8 cellular contexts compared by ENCODE assay signal in genomic region chr2:97713296-97714083, GRCh38. TPM values are rescaled to one million over a fixed set of nuclear protein-coding genes. Genes with fewer than 3 reads are reported as not detected.
DNase-seq lines count a peak whose midpoint lies in the region; ATAC-seq and TF ChIP-seq lines count a peak whose summit lies in the region.

Gene ZAP70 (plus strand): TSS chr2:97713576. CDS start chr2:97724037, 10,461 bp downstream.

- no peaks in the 10 kb centered on the region for H3K9me3 ChIP-seq in mucosa of descending colon

- intact Hi-C loops in mucosa of descending colon (cut with DNase I, micrococcal nuclease): no loop called here

- no peaks in the 10 kb centered on the region for H3K4me1 ChIP-seq in mucosa of descending colon (ENCODE audit: low read depth)

- peaks cover 50% of the 10 kb centered on the region for H3K36me3 Mint-ChIP-seq in stimulated activated naive CD8-positive, alpha-beta T cell treated with anti-CD3 and anti-CD28 coated beads, Interleukin-15, Interleukin-2, amounts not matched to agents 100 ng/mL and 50 ng/mL, for 24 hours (ENCODE audit: low read depth)

- no peak for TF ChIP-seq CTCF in mucosa of descending colon (IDR thresholded peaks at IDR 0.05)

- peak; percentile 59 for DNase-seq in SW480 (ENCODE audit: low spot score)
- DNase-seq in activated T-helper 1 cell treated with anti-CD3 and anti-CD28 coated beads, Interleukin-2, amount 50 U/mL, for 16 hours (ENCODE audit: low read depth in 1 of 2, low spot score in 1 of 2): peak; percentile 32 to 35
- DNase-seq in mucosa of descending colon: peak; percentile 24 to 66 (median 36)

- H3K4me3 Mint-ChIP-seq in stimulated activated naive CD8-positive, alpha-beta T cell treated with anti-CD3 and anti-CD28 coated beads, Interleukin-15, Interleukin-2, amounts not matched to agents 100 ng/mL and 50 ng/mL, for 24 hours: peak within 1 kb of the TSS; percentile 98

- H3K36me3 ChIP-seq in mucosa of descending colon (ENCODE audit: low read depth): no peaks in the 10 kb centered on the region

- H3K27ac Mint-ChIP-seq in stimulated activated naive CD8-positive, alpha-beta T cell treated with anti-CD3 and anti-CD28 coated beads, Interleukin-15, Interleukin-2, amounts not matched to agents 100 ng/mL and 50 ng/mL, for 24 hours: peak within 1 kb of the TSS; percentile 100

- H3K4me1 Mint-ChIP-seq in stimulated activated naive CD8-positive, alpha-beta T cell treated with anti-CD3 and anti-CD28 coated beads, Interleukin-15, Interleukin-2, amounts not matched to agents 100 ng/mL and 50 ng/mL, for 24 hours (ENCODE audit: low read depth): peaks cover 76% of the 10 kb centered on the region

- H3K4me3 ChIP-seq in mucosa of descending colon: no peak within 1 kb of the TSS

- no peaks in the 10 kb centered on the region for H3K27me3 Mint-ChIP-seq in stimulated activated naive CD8-positive, alpha-beta T cell treated with anti-CD3 and anti-CD28 coated beads, Interleukin-15, Interleukin-2, amounts not matched to agents 100 ng/mL and 50 ng/mL, for 24 hours

- no peaks in the 10 kb centered on the region for H3K9me3 Mint-ChIP-seq in stimulated activated naive CD8-positive, alpha-beta T cell treated with anti-CD3 and anti-CD28 coated beads, Interleukin-15, Interleukin-2, amounts not matched to agents 100 ng/mL and 50 ng/mL, for 24 hours

- ATAC-seq in mucosa of descending colon (peak; percentile 63), HG03139 (IDR thresholded peaks at IDR 0.05; ENCODE audit: unreplicated experiment) (no peak), HG02981 (IDR thresholded peaks at IDR 0.05; ENCODE audit: unreplicated experiment) (no peak), HG03175 (IDR thresholded peaks at IDR 0.05; ENCODE audit: unreplicated experiment) (no peak), HG02610 (IDR thresholded peaks at IDR 0.05; ENCODE audit: unreplicated experiment) (no peak)

RNA-seq across cellular contexts. Expression of gene ZAP70, which starts in this region (rescaled TPM):
- 1 to 10 TPM; 3.5 to 7.5 (median 5.4) TPM for total RNA-seq in mucosa of descending colon
